In the genomic region with DNA sequence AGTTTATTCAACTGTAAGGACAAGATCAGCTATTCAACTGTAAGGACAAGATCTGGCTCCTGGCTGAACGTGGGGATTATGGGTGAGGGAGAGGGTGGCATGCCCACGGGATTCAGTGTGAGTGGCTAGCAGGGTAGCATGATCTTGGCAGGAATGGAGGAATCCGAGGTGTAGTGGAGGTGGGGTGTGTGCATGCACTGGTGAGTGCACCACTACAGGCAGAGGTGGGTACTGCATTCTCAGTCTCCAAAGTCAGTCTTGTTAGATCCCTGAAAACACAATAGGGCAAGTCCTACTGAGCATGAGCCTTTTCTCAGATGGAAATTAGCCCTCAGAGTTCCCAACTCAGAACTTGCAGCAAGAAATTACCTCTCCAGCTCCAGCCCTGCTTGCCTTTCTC, we compare ENCODE assay signal across 8 cellular contexts. TPM values are rescaled to one million over a fixed set of nuclear protein-coding genes. Genes with fewer than 3 reads are reported as not detected.
DNase-seq lines count a peak whose midpoint lies in the region; ATAC-seq and TF ChIP-seq lines count a peak whose summit lies in the region.

No MANE protein-coding gene starts in this region.

- no peak overlapping the region for H2BK120ac ChIP-seq in IMR-90 (ENCODE audit: low read depth, low read length)

- no peaks in the 10 kb centered on the region for H3K4me1 ChIP-seq in IMR-90 (ENCODE audit: control insufficient read depth, insufficient read depth, low read length)

- no peak overlapping the region for H4K91ac ChIP-seq in IMR-90 (ENCODE audit: insufficient read depth, low read depth, low read length)

- H3K27me3 ChIP-seq in IMR-90 (ENCODE audit: control insufficient read depth, insufficient read depth, low read length): no peaks in the 10 kb centered on the region; the same call in 1 of the 2 replicates

- H2BK20ac ChIP-seq in IMR-90 (ENCODE audit: low read depth, low read length): no peak overlapping the region

- no peak overlapping the region for H4K5ac ChIP-seq in IMR-90 (ENCODE audit: low read depth, low read length)

- no peak overlapping the region for H3K56ac ChIP-seq in IMR-90 (ENCODE audit: extremely low read depth, insufficient read depth, low read length)

- H3K9ac ChIP-seq in IMR-90 (ENCODE audit: low read depth, low read length): no peak overlapping the region

- TF ChIP-seq POLR2A in IMR-90 (IDR thresholded peaks at IDR 0.05; ENCODE audit: low read depth, low read length): no peak

- DNase-seq in COLO668 (lab: John Stamatoyannopoulos, UW; ENCODE audit: unreplicated experiment) (peak; percentile 1), IMR-90 (peak; percentile 10), left kidney (ENCODE audit: low read depth, low spot score) (peak; percentile 18), kidney glomerular epithelial cell (lab: John Stamatoyannopoulos, UW) (no peak), medulla oblongata (ENCODE audit: extremely low spot score) (no peak), Right ventricle myocardium superior (no peak)
- peak; percentile 18 for DNase-seq in activated CD8-positive, alpha-beta memory T cell treated with anti-CD3 and anti-CD28 coated beads, Interleukin-2, amount 50 U/mL, for 4 hours

- no peaks in the 10 kb centered on the region for H4K20me1 ChIP-seq in IMR-90 (ENCODE audit: insufficient read depth, low read length)

- no peak for TF ChIP-seq RAD21 in IMR-90 (IDR thresholded peaks at IDR 0.05; ENCODE audit: low read length)

- H3K4ac ChIP-seq in IMR-90 (ENCODE audit: low read depth, low read length): no peak overlapping the region

- no peak overlapping the region for H2AK5ac ChIP-seq in IMR-90 (ENCODE audit: low read depth, low read length)

- H3K9me1 ChIP-seq in IMR-90 (ENCODE audit: insufficient read depth, low read length): no peaks in the 10 kb centered on the region; the same call in 1 of the 2 replicates

- dilution Hi-C loops in IMR-90 (cut with HindIII; ENCODE audit: low sequenced_read_pairs, unreplicated experiment): no loop called here

- H2AFZ ChIP-seq in IMR-90 (replicated peaks; ENCODE audit: low read length, poor library complexity): no peak overlapping the region

- POLR2A ChIA-PET in IMR-90 (lab: Charles Lee; ENCODE audit: unreplicated experiment): no interaction called here

- no peaks in the 10 kb centered on the region for H3K79me1 ChIP-seq in IMR-90 (ENCODE audit: low read depth in 1 of 2, low read length in 2 of 2)

- CTCF ChIA-PET in IMR-90 (lab: Yijun Ruan, JAX): no interaction called here

- in situ Hi-C loops in IMR-90 (cut with MboI; ENCODE audit: low sequenced_read_pairs): no loop called here

- peak; percentile 24; the same call in 1 of the 2 replicates for TF ChIP-seq CTCF in IMR-90 (conservative IDR thresholded peaks at IDR 0.05; ENCODE audit: low read depth, low read length)

- H2BK5ac ChIP-seq in IMR-90 (ENCODE audit: low read depth, low read length, poor library complexity, severe bottlenecking): no peak overlapping the region

- no peak overlapping the region for H3K23ac ChIP-seq in IMR-90 (ENCODE audit: low read depth, low read length)

- no CpG with 5 or more reads among the region's 3 CpGs for WGBS in IMR-90 (ENCODE audit: extremely low coverage in 2 of 2, insufficient read length in 1 of 2), 2 experiments

- no TSS peak for BruUV-seq in IMR-90 (replicated peaks; lab: Mats Ljungman, UMichigan)

- intact Hi-C loops in IMR-90 (cut with micrococcal nuclease): no loop called here
- intact Hi-C loops in Right ventricle myocardium superior (cut with DNase I): no loop called here

- ATAC-seq in GM19452 (IDR thresholded peaks at IDR 0.05; ENCODE audit: unreplicated experiment): peak; percentile 71
- no peak for ATAC-seq in IMR-90 (ENCODE audit: low read depth)
- ATAC-seq in Right ventricle myocardium superior (ENCODE audit: poor library complexity): no peak

- no peak overlapping the region for H4K8ac ChIP-seq in IMR-90 (ENCODE audit: low read depth in 2 of 2, low read length in 2 of 2)

- no peaks in the 10 kb centered on the region for H3K9me3 ChIP-seq in IMR-90 (ENCODE audit: control insufficient read depth, insufficient read depth, low read length)

- H3K14ac ChIP-seq in IMR-90 (replicated peaks; ENCODE audit: low read depth, low read length): no peak overlapping the region

- no peak overlapping the region for H3K27ac ChIP-seq in IMR-90 (ENCODE audit: insufficient read depth, low read length)

- H3K4me3 ChIP-seq in IMR-90 (ENCODE audit: insufficient read depth, low read depth, low read length): no peak overlapping the region

- no peak overlapping the region for H3K4me2 ChIP-seq in IMR-90 (ENCODE audit: low read depth, low read length)

- H2BK15ac ChIP-seq in IMR-90 (ENCODE audit: low read depth, low read length): no peak overlapping the region

- H2AK9ac ChIP-seq in IMR-90 (replicated peaks; ENCODE audit: low read depth, low read length, poor library complexity): no peak overlapping the region

- no peaks in the 10 kb centered on the region for H3K36me3 ChIP-seq in IMR-90 (ENCODE audit: control insufficient read depth, insufficient read depth, low read length)

- H3K18ac ChIP-seq in IMR-90 (ENCODE audit: low read depth, low read length): no peak overlapping the region

TF ChIP-seq in IMR-90, 13 proteins besides CTCF, POLR2A, EP300 and RAD21:
- TF ChIP-seq MAFK (IDR thresholded peaks at IDR 0.05; ENCODE audit: low read depth, low read length) (no peak), SMC3 (IDR thresholded peaks at IDR 0.05; ENCODE audit: low read depth, low read length) (no peak), CHD1 (IDR thresholded peaks at IDR 0.05; ENCODE audit: low read depth, low read length) (no peak), MXI1 (IDR thresholded peaks at IDR 0.05; ENCODE audit: borderline replicate concordance, low read depth, low read length) (no peak), CEBPB (IDR thresholded peaks at IDR 0.05; ENCODE audit: low read depth, low read length) (no peak), BHLHE40 (IDR thresholded peaks at IDR 0.05; ENCODE audit: low read depth, low read length) (no peak), MAZ (IDR thresholded peaks at IDR 0.05; ENCODE audit: borderline replicate concordance, low read depth, low read length) (no peak), RCOR1 (IDR thresholded peaks at IDR 0.05; ENCODE audit: insufficient replicate concordance, low read length) (no peak), RFX5 (IDR thresholded peaks at IDR 0.05; ENCODE audit: low read depth, low read length) (no peak), ELK1 (IDR thresholded peaks at IDR 0.05; ENCODE audit: borderline replicate concordance, low read depth, low read length) (no peak), NFE2L2 (IDR thresholded peaks at IDR 0.05; ENCODE audit: low read depth, low read length) (no peak), FOS (IDR thresholded peaks at IDR 0.05; ENCODE audit: low read depth, low read length) (no peak)
- TF ChIP-seq, protein P1, sequence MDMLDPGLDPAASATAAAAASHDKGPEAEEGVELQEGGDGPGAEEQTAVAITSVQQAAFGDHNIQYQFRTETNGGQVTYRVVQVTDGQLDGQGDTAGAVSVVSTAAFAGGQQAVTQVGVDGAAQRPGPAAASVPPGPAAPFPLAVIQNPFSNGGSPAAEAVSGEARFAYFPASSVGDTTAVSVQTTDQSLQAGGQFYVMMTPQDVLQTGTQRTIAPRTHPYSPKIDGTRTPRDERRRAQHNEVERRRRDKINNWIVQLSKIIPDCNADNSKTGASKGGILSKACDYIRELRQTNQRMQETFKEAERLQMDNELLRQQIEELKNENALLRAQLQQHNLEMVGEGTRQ (IDR thresholded peaks at IDR 0.05; ENCODE audit: low read depth, low read length): no peak
TF ChIP-seq in IMR-90: peak in this region for 0.

RNA-seq across cellular contexts. Expression of gene DCD, which starts 32.2 kb away (rescaled TPM):
- total RNA-seq in IMR-90 (2012; rRNA removed) (not detected in 2 replicates), Right ventricle myocardium superior (not detected)
- polyA plus RNA-seq in IMR-90 (2012; rRNA removed): not detected in 2 replicates
- polyA plus RNA-seq in IMR-90 (2012; cell fraction: cytosol; rRNA removed): not detected in 2 replicates
- not detected in 2 replicates for polyA plus RNA-seq in IMR-90 (2012; cell fraction: nucleus; rRNA removed; ENCODE audit: low replicate concordance)

RNA-seq across cellular contexts. Expression of gene LACRT, which starts 45.7 kb away (rescaled TPM):
- total RNA-seq in IMR-90 (2012; rRNA removed) (not detected in 2 replicates), Right ventricle myocardium superior (not detected)
- not detected in 2 replicates for polyA plus RNA-seq in IMR-90 (2012; rRNA removed)
- not detected in 2 replicates for polyA plus RNA-seq in IMR-90 (2012; cell fraction: cytosol; rRNA removed)
- polyA plus RNA-seq in IMR-90 (2012; cell fraction: nucleus; rRNA removed; ENCODE audit: low replicate concordance): not detected in 2 replicates

Comparison
In these comparisons a context has a peak if more than half of its experiments do, and no peak if none do; other contexts are left out.
1. DNase-seq: peak in COLO668 (single experiment), IMR-90 (single experiment), activated CD8-positive, alpha-beta memory T cell treated with anti-CD3 and anti-CD28 coated beads, Interleukin-2, amount 50 U/mL, for 4 hours (single experiment) and left kidney (single experiment); none in kidney glomerular epithelial cell (single experiment), medulla oblongata (single experiment) and Right ventricle myocardium superior (single experiment).